ENCODE assay signal across 20 cellular contexts in genomic region chr17:303161-303560, GRCh38. TPM values are rescaled to one million over a fixed set of nuclear protein-coding genes. Genes with fewer than 3 reads are reported as not detected.
DNase-seq lines count a peak whose midpoint lies in the region; ATAC-seq and TF ChIP-seq lines count a peak whose summit lies in the region.
"Had no signal": no experiment of that assay in that cellular context is flagged by ENCODE, and none has a peak within 500 bp of the region (broad histone marks: within the 10 kb centered on the region; RNA-seq: fewer than 3 reads in every experiment).

No MANE protein-coding gene starts in this region.

- no peak for ATAC-seq in Right ventricle myocardium inferior
- ATAC-seq in heart right ventricle: no peak
- no peak for ATAC-seq in foreskin keratinocyte
- ATAC-seq in T-helper 17 cell: no peak
- ATAC-seq: CD8-positive, alpha-beta T cell; HepG2 had no signal

- no peak for TF ChIP-seq CTCF in heart right ventricle (IDR thresholded peaks at IDR 0.05)
- TF ChIP-seq CTCF in transverse colon (IDR thresholded peaks at IDR 0.05): no peak
- TF ChIP-seq CTCF in foreskin keratinocyte (conservative IDR thresholded peaks at IDR 0.05): no peak

- H3K4me1 Mint-ChIP-seq in T-helper 17 cell: peaks cover 5% of the 10 kb centered on the region
- H3K4me1 Mint-ChIP-seq: B cell had no signal

- H3K27ac ChIP-seq in heart right ventricle (peak overlapping the region in 7 of 10 donors; percentile 67 to 90 (median 84)), mucosa of rectum (ENCODE audit: low read depth in 2 of 2, low read length in 2 of 2) (peak overlapping the region; percentile 84 to 90), transverse colon (peak overlapping the region in 3 of 4 donors; percentile 69 to 84 (median 79)), foreskin keratinocyte (no peak overlapping the region)
- H3K27ac ChIP-seq: 22Rv1, PC-9, RWPE1, SJSA1 had no signal

- H3K9me3 ChIP-seq in heart right ventricle (no peaks in the 10 kb centered on the region), mucosa of rectum (ENCODE audit: control insufficient read depth in 2 of 2, low read length in 2 of 2) (no peaks in the 10 kb centered on the region), transverse colon (no peaks in the 10 kb centered on the region), T-helper 17 cell (ENCODE audit: control insufficient read depth, low read length, poor library complexity, severe bottlenecking) (no peaks in the 10 kb centered on the region)
- H3K9me3 ChIP-seq: SJSA1 had no signal

- H3K36me3 ChIP-seq in heart right ventricle (no peaks in the 10 kb centered on the region), mucosa of rectum (ENCODE audit: control insufficient read depth in 2 of 2, insufficient read depth in 2 of 2, low read length in 2 of 2) (no peaks in the 10 kb centered on the region), transverse colon (no peaks in the 10 kb centered on the region)
- H3K36me3 ChIP-seq: SJSA1 had no signal

- no peak overlapping the region for H3K27ac Mint-ChIP-seq in T-helper 17 cell
- H3K27ac Mint-ChIP-seq: B cell; CD8-positive, alpha-beta T cell had no signal

- H3K4me3 Mint-ChIP-seq in T-helper 17 cell: no peak overlapping the region
- H3K4me3 Mint-ChIP-seq: B cell; CD8-positive, alpha-beta T cell had no signal

- no peak for TF ChIP-seq EP300 in transverse colon (IDR thresholded peaks at IDR 0.05; ENCODE audit: low read depth)

- H3K27me3 Mint-ChIP-seq in T-helper 17 cell: peaks cover 20% of the 10 kb centered on the region
- H3K27me3 Mint-ChIP-seq: B cell had no signal

- H3K9ac ChIP-seq in mucosa of rectum (ENCODE audit: low read depth in 1 of 2, low read length in 2 of 2): peak overlapping the region; percentile 56 to 59

- H3K4me1 ChIP-seq in heart right ventricle: peaks cover 10 to 49% (median 25%) of the 10 kb centered on the region in 9 donors
- peaks cover 6 to 20% of the 10 kb centered on the region in 2 donors for H3K4me1 ChIP-seq in mucosa of rectum (ENCODE audit: control insufficient read depth in 2 of 2, insufficient read depth in 2 of 2, low read length in 2 of 2)
- peaks cover 4 to 23% (median 11%) of the 10 kb centered on the region in 4 donors for H3K4me1 ChIP-seq in transverse colon
- H3K4me1 ChIP-seq in foreskin keratinocyte: no peaks in the 10 kb centered on the region
- H3K4me1 ChIP-seq: SJSA1 had no signal

- H3K27me3 ChIP-seq in heart right ventricle (peaks cover 0 to 12% (median 0%) of the 10 kb centered on the region in 7 donors), mucosa of rectum (ENCODE audit: control insufficient read depth in 2 of 2, insufficient read depth in 2 of 2, low read length in 2 of 2) (no peaks in the 10 kb centered on the region), transverse colon (no peaks in the 10 kb centered on the region), foreskin keratinocyte (peaks cover 7% of the 10 kb centered on the region)
- H3K27me3 ChIP-seq: SJSA1 had no signal

- H3K36me3 Mint-ChIP-seq in T-helper 17 cell (ENCODE audit: low read depth): no peaks in the 10 kb centered on the region
- H3K36me3 Mint-ChIP-seq: CD8-positive, alpha-beta T cell had no signal

- TF ChIP-seq POLR2A in transverse colon (IDR thresholded peaks at IDR 0.05): no peak

- H3K4me3 ChIP-seq in heart right ventricle: no peak overlapping the region
- peak overlapping the region in 1 of 2 donors; percentile 39 for H3K4me3 ChIP-seq in mucosa of rectum (ENCODE audit: low read length in 2 of 2)
- H3K4me3 ChIP-seq in transverse colon: no peak overlapping the region
- H3K4me3 ChIP-seq: PC-9, SJSA1 had no signal

- DNase-seq in Right ventricle myocardium inferior (ENCODE audit: missing footprints) (peak; percentile 17), cardiac septum (ENCODE audit: low spot score) (no peak), heart right ventricle (no peak), transverse colon (no peak), foreskin keratinocyte (no peak), T-helper 17 cell (no peak), NCI-H2171 (lab: John Stamatoyannopoulos, UW) (no peak)
- DNase-seq: CD8-positive, alpha-beta T cell; KG1; NCI-H1105 treated with DMSO at 0.1 percent for 48 hours; NCI-H187; NCI-H226; NCI-H524 treated with DMSO at 0.1 percent for 48 hours had no signal

- in situ Hi-C loops in transverse colon (cut with MboI; ENCODE audit: low pct_ligation_motif_present in 1 of 4, low pct_unique_long_range_greater_than_20kb in 1 of 4, low sequenced_read_pairs in 3 of 4): no loop called here

- 89 to 90% methylated on average over 9 of the region's 9 CpGs for WGBS in heart right ventricle, 2 donors
- 86 to 88% methylated on average over 1 to 9 of the region's 9 CpGs for WGBS in transverse colon (ENCODE audit: low coverage in 1 of 2), 2 donors

- intact Hi-C loops in Right ventricle myocardium inferior (cut with DNase I): loop anchor here (5.0 kb wide), 1 partner anchor 41 kb away; no protein-coding TSS in a partner anchor
- intact Hi-C loops in cardiac septum (cut with DNase I): no loop called here
- intact Hi-C loops in heart right ventricle (cut with DNase I): no loop called here
- intact Hi-C loops in transverse colon (cut with DNase I; ENCODE audit: low total_unique reads): no loop called here

RNA-seq across cellular contexts. Expression of gene RPH3AL, which starts 49.4 kb away (rescaled TPM):
- total RNA-seq in Right ventricle myocardium inferior (3.6 TPM), cardiac septum (5.5 TPM), heart right ventricle (10 to 100 TPM in 1 of 10 donors, 1 to 10 TPM in 9; 3.6 to 11.1 (median 6.2) TPM), transverse colon (10 to 100 TPM; 24.3 to 90.5 (median 47.2) TPM), foreskin keratinocyte (0.41 and 0.60 TPM in 2 replicates), T-helper 17 cell (1 to 10 TPM; 1.3 to 3.5 TPM)
- polyA plus RNA-seq in heart right ventricle (1 to 10 TPM; 4.5 to 6.4 TPM), foreskin keratinocyte (0.46 and 0.49 TPM in 2 replicates)
